ENCODE assay signal across 39 cellular contexts in genomic region chr15:74046275-74046674, GRCh38. TPM values are rescaled to one million over a fixed set of nuclear protein-coding genes. Genes with fewer than 3 reads are reported as not detected.
"Had no signal": no experiment of that assay in that cellular context is flagged by ENCODE, and none has a peak within 500 bp of the region (broad histone marks: within the 10 kb centered on the region; RNA-seq: fewer than 3 reads in every experiment).

No MANE protein-coding gene starts in this region.

- H3K4me3 ChIP-seq: adrenal gland, body of pancreas, breast epithelium, K562, Peyer's patch had no signal

- H3K27me3 Mint-ChIP-seq: activated B cell treated with CpG ODN at 0.5 μM for 24 hours; activated CD8-positive, alpha-beta T cell treated with anti-CD3 and anti-CD28 coated beads for 36 hours; activated naive CD8-positive, alpha-beta T cell treated with anti-CD3 and anti-CD28 coated beads for 36 hours; activated T-helper 17 cell treated with anti-CD3 and anti-CD28 coated beads, Interleukin-2, amount 50 U/mL, for 72 hours; T-cell; T-helper 17 cell had no signal

- H3K36me3 ChIP-seq: adrenal gland, breast epithelium had no signal

- H3K4me3 Mint-ChIP-seq: activated B cell treated with CpG ODN at 0.5 μM for 24 hours; activated CD8-positive, alpha-beta T cell treated with anti-CD3 and anti-CD28 coated beads for 36 hours; activated naive CD8-positive, alpha-beta T cell treated with anti-CD3 and anti-CD28 coated beads for 36 hours; activated T-cell treated with anti-CD3 and anti-CD28 coated beads, Interleukin-2, amount 50 U/mL, for 72 hours; activated T-helper 17 cell treated with anti-CD3 and anti-CD28 coated beads, Interleukin-2, amount 50 U/mL, for 72 hours; T-cell; T-helper 17 cell had no signal

- H3K27ac Mint-ChIP-seq: activated B cell treated with CpG ODN at 0.5 μM for 24 hours; activated CD8-positive, alpha-beta T cell treated with anti-CD3 and anti-CD28 coated beads for 36 hours; activated naive CD8-positive, alpha-beta T cell treated with anti-CD3 and anti-CD28 coated beads for 36 hours; activated T-cell treated with anti-CD3 and anti-CD28 coated beads, Interleukin-2, amount 50 U/mL, for 72 hours; T-cell had no signal

- H3K36me3 Mint-ChIP-seq: activated naive CD8-positive, alpha-beta T cell treated with anti-CD3 and anti-CD28 coated beads for 36 hours had no signal

- FAIRE-seq: astrocyte, K562 had no signal

- H3K27me3 ChIP-seq: adrenal gland, body of pancreas, breast epithelium, Peyer's patch had no signal

- DNase-seq: activated B cell treated with CpG ODN at 0.5 μM for 24 hours; activated CD4-positive, alpha-beta T cell treated with anti-CD3 and anti-CD28 coated beads for 4 hours; activated CD4-positive, alpha-beta T cell treated with anti-CD3 and anti-CD28 coated beads, Interleukin-2, amount 50 U/mL, for 4 hours; activated CD4-positive, CD25-positive, alpha-beta regulatory T cell treated with anti-CD3 and anti-CD28 coated beads, Interleukin-2, amount 50 U/mL, for 72 hours; activated CD8-positive, alpha-beta T cell treated with anti-CD3 and anti-CD28 coated beads for 36 hours; activated effector memory CD4-positive, alpha-beta T cell treated with anti-CD3 and anti-CD28 coated beads, Interleukin-2, amount 50 U/mL, for 16 hours; activated naive CD4-positive, alpha-beta T cell; activated naive CD4-positive, alpha-beta T cell treated with anti-CD3 and anti-CD28 coated beads, Interleukin-2, amount 50 U/mL, for 16 hours; activated naive CD8-positive, alpha-beta T cell treated with anti-CD3 and anti-CD28 coated beads for 36 hours; activated T-cell treated with anti-CD3 and anti-CD28 coated beads, Interleukin-2, amount 50 U/mL, for 1 hour; activated T-cell treated with anti-CD3 and anti-CD28 coated beads, Interleukin-2, amount 50 U/mL, for 72 hours; body of pancreas; central memory CD4-positive, alpha-beta T cell; NCI-H1105; NCI-H1436; NCI-H1694 treated with DMSO at 0.1 percent for 48 hours; NCI-H2029 treated with DMSO at 0.1 percent for 48 hours; NCI-H2107; NCI-H2171; NCI-H510A; NCI-H526; NCI-H748 treated with DMSO at 0.1 percent for 48 hours; NK-92 treated with Interleukin-12 subunit alpha and Interleukin-12 subunit beta, amount 100 ng/mL, for 24 hours; PC-3; Peyer's patch; RPMI8226; SIG-M5; T-cell; T-helper 17 cell had no signal

- H3K27ac ChIP-seq: body of pancreas, VCaP had no signal

- H3K9me3 Mint-ChIP-seq: activated B cell treated with CpG ODN at 0.5 μM for 24 hours; activated CD8-positive, alpha-beta T cell treated with anti-CD3 and anti-CD28 coated beads for 36 hours; activated naive CD8-positive, alpha-beta T cell treated with anti-CD3 and anti-CD28 coated beads for 36 hours; activated T-cell treated with anti-CD3 and anti-CD28 coated beads, Interleukin-2, amount 50 U/mL, for 72 hours; activated T-helper 17 cell treated with anti-CD3 and anti-CD28 coated beads, Interleukin-2, amount 50 U/mL, for 72 hours; T-cell had no signal

- ATAC-seq: activated CD8-positive, alpha-beta T cell treated with anti-CD3 and anti-CD28 coated beads for 36 hours; activated T-cell treated with anti-CD3 and anti-CD28 coated beads, Interleukin-2, amount 50 U/mL, for 72 hours; activated T-helper 17 cell treated with anti-CD3 and anti-CD28 coated beads, Interleukin-2, amount 50 U/mL, for 72 hours; body of pancreas; K562; PC-3; SK-N-SH treated with all-trans-retinoic acid at 6 μM for 48 hours; T-cell; T-helper 17 cell had no signal

- H3K9me3 ChIP-seq: adrenal gland, body of pancreas, breast epithelium, Peyer's patch had no signal

RNA-seq across cellular contexts. Expression of gene GOLGA6A, which starts 36.1 kb away (rescaled TPM):
- total RNA-seq: activated B cell treated with CpG ODN at 0.5 μM for 24 hours; activated CD8-positive, alpha-beta memory T cell treated with anti-CD3 and anti-CD28 coated beads for 36 hours; activated CD8-positive, alpha-beta T cell treated with anti-CD3 and anti-CD28 coated beads for 36 hours; activated naive CD8-positive, alpha-beta T cell treated with anti-CD3 and anti-CD28 coated beads for 36 hours; adrenal gland; body of pancreas; K562; M059J; PC-3; SK-MEL-5 had no signal
- polyA plus RNA-seq: K562 had no signal
